In the genomic region with DNA sequence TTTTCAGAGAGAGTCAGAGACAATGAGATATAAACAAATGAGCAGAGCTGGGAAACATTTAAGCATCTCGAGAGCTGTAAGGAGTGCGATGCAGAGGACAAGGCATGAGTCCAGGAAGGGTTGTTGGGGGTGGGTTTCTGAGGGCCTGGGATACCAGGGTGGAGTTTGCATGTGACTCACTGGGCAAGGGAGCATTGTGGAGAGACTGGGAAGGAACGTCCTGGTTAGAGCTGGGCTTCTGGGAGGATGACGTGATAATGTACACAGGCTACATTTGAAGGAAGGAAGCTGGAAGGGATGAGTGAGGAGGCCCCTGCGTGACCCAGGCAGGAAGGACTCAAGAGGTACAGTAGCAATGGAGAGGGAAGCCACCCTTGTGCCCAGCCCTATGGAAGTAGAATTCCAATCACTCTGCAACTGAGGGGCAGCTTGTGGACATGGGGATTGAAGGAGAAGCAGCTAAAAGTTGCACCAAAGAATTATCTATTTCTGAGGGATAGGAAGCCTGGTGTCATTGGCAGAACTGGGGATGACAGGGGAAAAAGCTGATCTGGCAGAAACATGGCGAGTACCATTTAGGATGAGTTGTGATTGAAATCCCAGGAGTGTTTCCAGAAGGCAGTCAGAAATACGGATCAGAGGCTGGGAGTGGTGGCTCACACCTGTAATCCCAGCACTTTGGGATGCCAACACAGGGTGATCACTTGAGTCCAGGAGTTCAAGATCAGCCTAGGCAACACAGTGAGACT, we compare ENCODE assay signal across 15 cellular contexts. TPM values are rescaled to one million over a fixed set of nuclear protein-coding genes. Genes with fewer than 3 reads are reported as not detected.
DNase-seq lines count a peak whose midpoint lies in the region; ATAC-seq, FAIRE-seq and TF ChIP-seq lines count a peak whose summit lies in the region.
"Had no signal": no experiment of that assay in that cellular context is flagged by ENCODE, and none has a peak within 500 bp of the region (broad histone marks: within the 10 kb centered on the region; RNA-seq: fewer than 3 reads in every experiment).

No MANE protein-coding gene starts in this region.

- H3K79me2 ChIP-seq in ACC112 (ENCODE audit: control insufficient read depth, insufficient read depth, low read length, unreplicated experiment) (peaks cover 7% of the 10 kb centered on the region), K562 (ENCODE audit: control insufficient read depth, insufficient read depth, low read length) (no peaks in the 10 kb centered on the region)

- no peaks in the 10 kb centered on the region for H3K27me3 ChIP-seq in ACC112 (ENCODE audit: insufficient read depth, low read length)
- H3K27me3 ChIP-seq in K562 (ENCODE audit: control insufficient read depth in 2 of 2, insufficient read depth in 2 of 2, low read length in 2 of 2): peaks cover 6 to 38% of the 10 kb centered on the region in 2 experiments
- H3K27me3 ChIP-seq in left lung: no peaks in the 10 kb centered on the region
- H3K27me3 ChIP-seq: Peyer's patch, vagina had no signal

- H3K4me2 ChIP-seq in K562 (ENCODE audit: insufficient read depth, low read length): no peak overlapping the region

- H3K27ac ChIP-seq in ACC112 (ENCODE audit: low read depth, low read length) (peak overlapping the region; percentile 98), K562 (ENCODE audit: extremely low read depth, low read depth, low read length) (no peak overlapping the region), left lung (peak overlapping the region; percentile 3 to 53)
- H3K27ac ChIP-seq: C4-2B, spleen, vagina had no signal

- TF ChIP-seq RAD21 in K562 (CRISPR knock-in tag; conservative IDR thresholded peaks at IDR 0.05 in 1 of 2, IDR thresholded peaks at IDR 0.05 in 1 of 2): no peak

- peaks cover 61% of the 10 kb centered on the region; the same call in 1 of the 2 replicates for H3K36me3 ChIP-seq in ACC112 (ENCODE audit: insufficient read depth, low read length)
- H3K36me3 ChIP-seq in K562 (ENCODE audit: control insufficient read depth, insufficient read depth, low read length): no peaks in the 10 kb centered on the region
- H3K36me3 ChIP-seq in left lung: no peaks in the 10 kb centered on the region
- H3K36me3 ChIP-seq: Peyer's patch, vagina had no signal

- POLR2A ChIA-PET in K562 (lab: Yijun Ruan, JAX): interaction anchor here (0.6 to 2.7 kb wide), 2 partner anchors 11 to 58 kb away, joined by 3 to 11 read pairs; no protein-coding TSS in a partner anchor

- CTCF ChIA-PET in K562 (lab: Yijun Ruan, JAX; ENCODE audit: low intra/inter-chr PET ratio): no interaction called here

- H3K9me1 ChIP-seq in K562 (ENCODE audit: control insufficient read depth, insufficient read depth, low read length): no peaks in the 10 kb centered on the region

- H3K9ac ChIP-seq in K562 (ENCODE audit: insufficient read depth in 1 of 2, low read depth in 2 of 2, low read length in 2 of 2): no peak overlapping the region

- 0 out of 2 replicates have a peak, but pooled peaks have one; percentile 14 for TF ChIP-seq POLR2A in H54 (IDR thresholded peaks at IDR 0.05; ENCODE audit: low read depth, low read length)
- no peak for TF ChIP-seq POLR2A in K562 (conservative IDR thresholded peaks at IDR 0.05)

- intact Hi-C loops in K562 (cut with micrococcal nuclease): no loop called here
- intact Hi-C loops in left lung (cut with DNase I): no loop called here

- in situ Hi-C loops in K562 (cut with MboI): no loop called here

- TF ChIP-seq EP300 in K562 (IDR thresholded peaks at IDR 0.05; ENCODE audit: low read length): no peak

- ATAC-seq in K562 (no peak), left lung (peak; percentile 63), GM19023 (IDR thresholded peaks at IDR 0.05; ENCODE audit: unreplicated experiment) (no peak), HG03045 (IDR thresholded peaks at IDR 0.05; ENCODE audit: unreplicated experiment) (no peak), HG02973 (IDR thresholded peaks at IDR 0.05; ENCODE audit: unreplicated experiment) (no peak)

- no TSS peak for BruUV-seq in K562 (replicated peaks; lab: Mats Ljungman, UMichigan)

- TF ChIP-seq CTCF in K562 (IDR thresholded peaks at IDR 0.05 in 2 of 3, conservative IDR thresholded peaks at IDR 0.05 in 1 of 3; ENCODE audit: insufficient read depth in 2 of 3, low read depth in 1 of 3, low read length in 3 of 3) (no peak), left lung (IDR thresholded peaks at IDR 0.05) (no peak)

- DNase-seq in H54 (ENCODE audit: insufficient read length, low spot score) (no peak), K562 (ENCODE audit: extremely low read depth in 1 of 4, low spot score in 3 of 4) (no peak), left lung (no peak), GF-D8 (lab: John Stamatoyannopoulos, UW) (no peak)
- DNase-seq: activated CD8-positive, alpha-beta memory T cell treated with anti-CD3 and anti-CD28 coated beads, Interleukin-2, amount 50 U/mL, for 48 hours; immature natural killer cell; naive B cell; Peyer's patch; spleen had no signal

- H4K20me1 ChIP-seq in K562 (replicated peaks; ENCODE audit: control insufficient read depth, insufficient read depth, low read length): no peaks in the 10 kb centered on the region; the same call in none of the 2 replicates

- under 1% methylated on average over 6 of the region's 7 CpGs for whole genome bisulfite sequencing in K562 (ENCODE audit: insufficient coverage, low coverage, missing lambda C conversion rate)

- H3K4me3 ChIP-seq in ACC112 (ENCODE audit: low read depth, low read length): no peak overlapping the region
- H3K4me3 ChIP-seq in K562: no peak overlapping the region
- H3K4me3 ChIP-seq in left lung: no peak overlapping the region
- H3K4me3 ChIP-seq: Peyer's patch, spleen, vagina had no signal

- no peaks in the 10 kb centered on the region for H3K9me3 ChIP-seq in K562 (replicated peaks; ENCODE audit: control insufficient read depth, insufficient read depth, low read depth, low read length)
- no peaks in the 10 kb centered on the region for H3K9me3 ChIP-seq in left lung
- H3K9me3 ChIP-seq: Peyer's patch, spleen, vagina had no signal

- FAIRE-seq in H54 (lab: Jason Lieb, UNC) (no peak), K562 (lab: Jason Lieb, UNC) (no peak)

- H2AFZ ChIP-seq in ACC112 (ENCODE audit: low read length, unreplicated experiment) (no peak overlapping the region), K562 (ENCODE audit: low read depth, low read length) (no peak overlapping the region)

- peaks cover 65% of the 10 kb centered on the region for H3K4me1 ChIP-seq in ACC112 (ENCODE audit: control insufficient read depth, insufficient read depth, low read length, unreplicated experiment)
- no peaks in the 10 kb centered on the region; a peak in 1 of 5 replicates for H3K4me1 ChIP-seq in K562 (replicated peaks in 1 of 2; ENCODE audit: control insufficient read depth in 2 of 2, insufficient read depth in 2 of 2, low read length in 2 of 2)
- H3K4me1 ChIP-seq in left lung: peaks cover 3 to 16% of the 10 kb centered on the region in 2 donors
- H3K4me1 ChIP-seq: Peyer's patch, spleen had no signal

TF ChIP-seq in K562, 482 proteins besides CTCF, POLR2A, EP300 and RAD21:
- TF ChIP-seq MAFG (tag; conservative IDR thresholded peaks at IDR 0.05) (peak; percentile 40; the same call in 1 of the 2 replicates), MAFF (IDR thresholded peaks at IDR 0.05; ENCODE audit: low read length) (0 out of 2 replicates have a peak, but pooled peaks have one; percentile 12), PPARD (CRISPR knock-in tag; IDR thresholded peaks at IDR 0.05) (no peak), ILF3 (IDR thresholded peaks at IDR 0.05; ENCODE audit: borderline replicate concordance) (no peak), C11orf30 (IDR thresholded peaks at IDR 0.05; ENCODE audit: low read depth) (peak; percentile 37; the same call in 1 of the 2 replicates), FOXA3 (CRISPR knock-in tag; conservative IDR thresholded peaks at IDR 0.05 in 1 of 2, IDR thresholded peaks at IDR 0.05 in 1 of 2) (peak in 1 of 2 experiments; percentile 50; a peak in 1 of 4 replicates), ZNF316 (IDR thresholded peaks at IDR 0.05) (peak; percentile 63)
- TF ChIP-seq, protein P1, sequence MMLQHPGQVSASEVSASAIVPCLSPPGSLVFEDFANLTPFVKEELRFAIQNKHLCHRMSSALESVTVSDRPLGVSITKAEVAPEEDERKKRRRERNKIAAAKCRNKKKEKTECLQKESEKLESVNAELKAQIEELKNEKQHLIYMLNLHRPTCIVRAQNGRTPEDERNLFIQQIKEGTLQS (IDR thresholded peaks at IDR 0.05): peak; percentile 22; the same call in 1 of the 2 replicates
- TF ChIP-seq, protein P1 (CRISPR knock-in tag; conservative IDR thresholded peaks at IDR 0.05): no peak

RNA-seq across cellular contexts. Expression of gene AFAP1L1, which starts 59.3 kb away (rescaled TPM):
- total RNA-seq in K562 (2011; cell fraction: chromatin; rRNA removed; ENCODE audit: low replicate concordance): not detected in 2 replicates
- under 0.01 TPM in 1 of 2 replicates, not detected in the other for total RNA-seq in K562 (2011; cell fraction: nucleolus; rRNA removed)
- total RNA-seq in K562 (2011; cell fraction: nucleoplasm; rRNA removed): 0.07 TPM in 1 of 2 replicates, not detected in the other
- 0.12 TPM in 1 of 2 replicates, not detected in the other for total RNA-seq in K562 (2014; rRNA removed)
- total RNA-seq in K562 (2014; rRNA removed; fragmentation: Illumina TruSeq; extraction: Trizol): 0.48 TPM in 1 of 2 replicates, not detected in the other
- total RNA-seq in K562 (2015; rRNA removed; fragmentation: Illumina TruSeq; extraction: Trizol): 0.04 TPM in 1 of 2 replicates, not detected in the other
- 0.07 and 0.13 TPM in 2 replicates for total RNA-seq in K562 (2021)
- 0.04 TPM in 1 of 2 replicates, not detected in the other for polyA plus RNA-seq in K562 (2011; rRNA removed)
- polyA plus RNA-seq in K562 (2011; cell fraction: cytosol; rRNA removed): 0.01 TPM in 2 replicates
- polyA plus RNA-seq in K562 (2011; cell fraction: nucleus; rRNA removed): not detected in 2 replicates
- 0.07 and 0.10 TPM in 2 replicates for polyA plus RNA-seq in K562 (2012)
- polyA plus RNA-seq in K562 (2014; fragmentation: Illumina TruSeq; extraction: Trizol): 0.03 and 0.10 TPM in 2 replicates
- under 1 TPM; 0.01 to 0.03 TPM for polyA plus RNA-seq in K562 (2014; fragmentation: Nextera tagmentation; extraction: Ambion mirVana)
- 0.12 TPM in 1 of 2 replicates, not detected in the other for polyA plus RNA-seq in K562 (2014; rRNA removed)
- not detected in 2 replicates for polyA minus RNA-seq in K562 (2011; rRNA and poly(A)+ RNA removed)
- not detected in 2 replicates for polyA minus RNA-seq in K562 (2011; cell fraction: cytosol; rRNA and poly(A)+ RNA removed)
- not detected in 2 replicates for polyA minus RNA-seq in K562 (2011; cell fraction: nucleus; rRNA and poly(A)+ RNA removed)
- total RNA-seq in left lung: 10 to 100 TPM; 14.2 to 17.0 TPM

Comparison
In these comparisons a context has a peak if more than half of its experiments do, and no peak if none do; other contexts are left out.
1. RNA of gene AFAP1L1, which starts 59.3 kb away (total RNA-seq): 14.2 to 17.0 TPM in left lung; under 0.01 to 0.48 TPM in K562; every median in the first group is over 10 times any median in the second.